In the genomic region with DNA sequence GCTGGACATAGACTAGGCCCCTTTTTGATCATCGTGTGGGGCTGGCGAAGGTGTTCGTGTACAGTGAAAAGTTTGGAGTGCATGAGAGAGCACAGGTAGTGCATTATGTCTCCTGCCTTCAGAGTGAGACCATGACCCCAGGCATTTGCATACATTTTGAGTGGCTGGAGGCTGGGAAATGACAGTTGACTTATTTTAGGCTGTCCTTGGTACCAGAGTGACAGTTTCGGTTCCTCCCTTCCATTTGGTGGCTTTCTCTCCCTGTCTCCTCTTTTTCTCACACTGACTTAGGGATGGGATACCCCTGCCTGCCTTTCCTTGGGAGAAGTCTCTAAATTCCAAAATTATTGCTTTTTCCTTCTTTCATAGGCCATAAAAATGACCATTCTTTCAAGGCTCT, we compare ENCODE assay signal across 1 cellular context.
TF ChIP-seq lines count a peak whose summit lies in the region.

No MANE protein-coding gene starts in this region.

TF ChIP-seq in GM23338, 12 proteins besides CTCF, POLR2A, EP300 and RAD21:
- TF ChIP-seq ZNF462 (CRISPR knock-in tag; IDR thresholded peaks at IDR 0.05) (no peak), STAT1 (IDR thresholded peaks at IDR 0.05; ENCODE audit: unreplicated experiment) (no peak), REST (IDR thresholded peaks at IDR 0.05; ENCODE audit: unreplicated experiment) (no peak), ZNF331 (CRISPR knock-in tag; IDR thresholded peaks at IDR 0.05; ENCODE audit: low read depth) (no peak), JUNB (IDR thresholded peaks at IDR 0.05; ENCODE audit: unreplicated experiment) (no peak), CREB1 (CRISPR knock-in tag; IDR thresholded peaks at IDR 0.05; ENCODE audit: low read depth) (no peak), EZH2 (IDR thresholded peaks at IDR 0.05; ENCODE audit: low read depth, unreplicated experiment) (no peak)
